31 cellular contexts compared by ENCODE assay signal in the genomic region with DNA sequence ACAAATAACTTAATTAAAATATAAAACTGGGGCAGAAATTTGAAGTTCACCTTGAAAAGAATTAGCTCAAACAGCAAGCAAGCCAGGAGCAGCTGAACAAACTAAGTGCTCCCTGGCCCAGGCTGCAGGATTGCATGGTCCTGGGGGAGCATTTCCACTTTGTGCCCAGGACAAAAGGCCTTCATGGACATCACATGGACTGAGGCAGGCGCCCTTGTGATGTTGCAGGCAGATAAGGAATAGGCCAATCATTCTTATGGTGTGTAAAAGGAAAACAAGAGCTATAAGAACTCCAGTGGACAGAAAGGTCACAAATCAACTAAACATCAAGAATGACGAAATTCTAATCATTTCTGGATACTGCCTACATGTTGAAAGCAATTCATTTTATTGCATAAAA. TPM values are rescaled to one million over a fixed set of nuclear protein-coding genes. Genes with fewer than 3 reads are reported as not detected.
DNase-seq lines count a peak whose midpoint lies in the region; ATAC-seq and TF ChIP-seq lines count a peak whose summit lies in the region.
"Had no signal": no experiment of that assay in that cellular context is flagged by ENCODE, and none has a peak within 500 bp of the region (broad histone marks: within the 10 kb centered on the region; RNA-seq: fewer than 3 reads in every experiment).

No MANE protein-coding gene starts in this region.

- no peak for TF ChIP-seq CTCF in BE2C (IDR thresholded peaks at IDR 0.05; ENCODE audit: low read depth, low read length)
- TF ChIP-seq CTCF in fibroblast of the aortic adventitia (IDR thresholded peaks at IDR 0.05; ENCODE audit: insufficient read depth, low read length), result no peak
- no peak for TF ChIP-seq CTCF in endothelial cell (IDR thresholded peaks at IDR 0.05; ENCODE audit: unreplicated experiment)

- ATAC-seq in sciatic nerve, result peak; percentile 89
- ATAC-seq in GM21390 (IDR thresholded peaks at IDR 0.05; ENCODE audit: unreplicated experiment), result no peak
- ATAC-seq in GM18511 (IDR thresholded peaks at IDR 0.05; ENCODE audit: unreplicated experiment), result no peak
- ATAC-seq: activated CD8-positive, alpha-beta memory T cell treated with anti-CD3 and anti-CD28 coated beads, Interleukin-2, amount 10 ng/mL, durations not matched to agents 7 days and 5 days; activated T-cell treated with anti-CD3 and anti-CD28 coated beads, Interleukin-2, amount 50 U/mL, for 72 hours; HCT116; left ventricle myocardium superior; psoas muscle had no signal

- H3K27ac Mint-ChIP-seq in endothelial cell (ENCODE audit: unreplicated experiment), result no peak overlapping the region
- H3K27ac Mint-ChIP-seq: activated B cell treated with CpG ODN at 0.5 μM for 24 hours; activated CD8-positive, alpha-beta memory T cell treated with anti-CD3 and anti-CD28 coated beads, Interleukin-2, amount 10 ng/mL, durations not matched to agents 7 days and 5 days; activated T-cell treated with anti-CD3 and anti-CD28 coated beads, Interleukin-2, amount 50 U/mL, for 72 hours; naive B cell; stimulated activated naive CD8-positive, alpha-beta T cell treated with anti-CD3 and anti-CD28 coated beads, Interleukin-15, Interleukin-2, amounts not matched to agents 100 ng/mL and 50 ng/mL, for 24 hours had no signal

- H3K27me3 Mint-ChIP-seq in endothelial cell (ENCODE audit: unreplicated experiment), result no peaks in the 10 kb centered on the region
- H3K27me3 Mint-ChIP-seq: activated B cell treated with CpG ODN at 0.5 μM for 24 hours had no signal

- no peaks in the 10 kb centered on the region for H3K4me1 Mint-ChIP-seq in endothelial cell (ENCODE audit: unreplicated experiment)
- H3K4me1 Mint-ChIP-seq: activated B cell treated with CpG ODN at 0.5 μM for 24 hours; activated CD8-positive, alpha-beta memory T cell treated with anti-CD3 and anti-CD28 coated beads, Interleukin-2, amount 10 ng/mL, durations not matched to agents 7 days and 5 days; naive B cell had no signal

- no peaks in the 10 kb centered on the region for H3K9me3 Mint-ChIP-seq in endothelial cell (ENCODE audit: unreplicated experiment)
- H3K9me3 Mint-ChIP-seq: activated T-cell treated with anti-CD3 and anti-CD28 coated beads, Interleukin-2, amount 50 U/mL, for 72 hours; stimulated activated naive CD8-positive, alpha-beta T cell treated with anti-CD3 and anti-CD28 coated beads, Interleukin-15, Interleukin-2, amounts not matched to agents 100 ng/mL and 50 ng/mL, for 24 hours had no signal

- H3K27me3 ChIP-seq in BE2C, result no peaks in the 10 kb centered on the region
- H3K27me3 ChIP-seq: BLaER1, cardiac muscle cell, tibial artery had no signal

- H3K4me3 Mint-ChIP-seq in endothelial cell (ENCODE audit: unreplicated experiment), result no peak overlapping the region
- H3K4me3 Mint-ChIP-seq: activated B cell treated with CpG ODN at 0.5 μM for 24 hours; activated CD8-positive, alpha-beta memory T cell treated with anti-CD3 and anti-CD28 coated beads, Interleukin-2, amount 10 ng/mL, durations not matched to agents 7 days and 5 days; activated T-cell treated with anti-CD3 and anti-CD28 coated beads, Interleukin-2, amount 50 U/mL, for 72 hours; naive B cell; stimulated activated naive CD8-positive, alpha-beta T cell treated with anti-CD3 and anti-CD28 coated beads, Interleukin-15, Interleukin-2, amounts not matched to agents 100 ng/mL and 50 ng/mL, for 24 hours had no signal

- H3K36me3 Mint-ChIP-seq in endothelial cell (ENCODE audit: low read depth, unreplicated experiment), result no peaks in the 10 kb centered on the region
- H3K36me3 Mint-ChIP-seq: activated CD8-positive, alpha-beta memory T cell treated with anti-CD3 and anti-CD28 coated beads, Interleukin-2, amount 10 ng/mL, durations not matched to agents 7 days and 5 days; naive B cell had no signal

- intact Hi-C loops in sciatic nerve (cut with DNase I), result no loop called here

- DNase-seq in BE2C, result peak; percentile 81
- DNase-seq in SK-MEL-5 (ENCODE audit: low read depth, low spot score), result peak; percentile 88
- DNase-seq in fibroblast of the aortic adventitia (ENCODE audit: low read depth), result peak; percentile 46
- DNase-seq in sciatic nerve (ENCODE audit: low spot score), result peak; percentile 64
- no peak for DNase-seq in endothelial cell (ENCODE audit: low spot score)
- DNase-seq: ACHN; activated B cell treated with CpG ODN at 0.5 μM for 24 hours; activated CD4-positive, alpha-beta T cell treated with anti-CD3 and anti-CD28 coated beads, Interleukin-2, amount 50 U/mL, for 1 hour; activated CD8-positive, alpha-beta memory T cell treated with anti-CD3 and anti-CD28 coated beads, Interleukin-2, amount 10 ng/mL, durations not matched to agents 7 days and 5 days; activated naive CD4-positive, alpha-beta T cell treated with anti-CD3 and anti-CD28 coated beads, Interleukin-2, amount 50 U/mL, for 16 hours; activated T-cell treated with anti-CD3 and anti-CD28 coated beads, Interleukin-2, amount 50 U/mL, for 72 hours; Caco-2; esophagus squamous epithelium; Karpas-422; left ventricle myocardium superior; MV-4-11; naive B cell; NCI-H1436 treated with DMSO at 0.1 percent for 48 hours; psoas muscle; SW 1271; T-helper 9 cell had no signal

- no peaks in the 10 kb centered on the region for H3K36me3 ChIP-seq in BE2C
- H3K36me3 ChIP-seq: ascending aorta, BLaER1, cardiac muscle cell, esophagus squamous epithelium, tibial artery had no signal

- no peak overlapping the region for H3K4me3 ChIP-seq in BE2C (ENCODE audit: low read depth, low read length)
- H3K4me3 ChIP-seq in fibroblast of the aortic adventitia (ENCODE audit: low read depth, low read length), result no peak overlapping the region
- H3K4me3 ChIP-seq: ascending aorta, BLaER1, cardiac muscle cell, esophagus squamous epithelium, psoas muscle, tibial artery had no signal

- peaks cover 13% of the 10 kb centered on the region for H3K4me1 ChIP-seq in BE2C
- H3K4me1 ChIP-seq: BLaER1, esophagus squamous epithelium, psoas muscle had no signal

- in situ Hi-C loops in SK-MEL-5 (cut with HindIII; ENCODE audit: low pct_unique_long_range_greater_than_20kb, low sequenced_read_pairs), result no loop called here

- H3K9me3 ChIP-seq in BE2C, result no peaks in the 10 kb centered on the region; the same call in 1 of the 2 replicates
- H3K9me3 ChIP-seq: ascending aorta, BLaER1 had no signal

RNA-seq across cellular contexts. Expression of gene TECTB, which starts 17.5 kb away (rescaled TPM):
- polyA plus RNA-seq in BE2C (2012; ENCODE audit: insufficient read depth, insufficient read length, low read depth), result not detected
- not detected in 2 replicates for total RNA-seq in SK-MEL-5 (2014; rRNA removed; shearing (Covaris generic))
- polyA plus RNA-seq in SK-MEL-5 (2015; cell fraction: cytosol; rRNA removed), result not detected in 2 replicates
- polyA plus RNA-seq in SK-MEL-5 (2015; cell fraction: nucleus; rRNA removed), result not detected in 2 replicates
- total RNA-seq in fibroblast of the aortic adventitia (ENCODE audit: low replicate concordance) (not detected in 2 replicates), sciatic nerve (not detected), endothelial cell (ENCODE audit: unreplicated experiment) (not detected)
- total RNA-seq: activated B cell treated with CpG ODN at 0.5 μM for 24 hours; activated CD8-positive, alpha-beta memory T cell treated with anti-CD3 and anti-CD28 coated beads, Interleukin-2, amount 10 ng/mL, durations not matched to agents 7 days and 5 days; activated T-cell treated with anti-CD3 and anti-CD28 coated beads, Interleukin-2, amount 50 U/mL, for 72 hours; ascending aorta; cardiac muscle cell; esophagus squamous epithelium; left ventricle myocardium superior; NCI-H460; psoas muscle; skeletal muscle tissue had no signal
- polyA plus RNA-seq: cardiac muscle cell, psoas muscle had no signal
